ENCODE assay signal across 20 cellular contexts in the genomic region with DNA sequence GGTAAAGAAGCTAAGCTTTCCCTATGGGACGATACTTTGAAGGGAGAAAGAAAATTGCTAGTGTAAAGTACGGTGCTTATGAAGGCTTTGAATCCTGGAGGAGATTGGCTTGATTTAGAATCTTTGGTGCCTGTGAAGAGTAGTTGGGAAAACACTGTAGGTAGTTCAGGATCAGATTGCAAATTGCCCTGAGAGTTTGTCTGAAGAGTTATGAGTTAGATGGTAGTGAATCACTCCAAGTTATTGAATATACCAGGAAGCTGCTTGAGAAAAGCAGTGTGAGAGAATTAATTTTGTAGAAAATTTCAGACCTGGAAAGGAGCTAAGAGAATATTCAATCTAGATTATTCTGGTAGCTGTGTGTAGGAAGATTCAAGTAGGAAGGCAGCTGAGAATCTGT. TPM values are rescaled to one million over a fixed set of nuclear protein-coding genes. Genes with fewer than 3 reads are reported as not detected.
DNase-seq lines count a peak whose midpoint lies in the region; ATAC-seq and FAIRE-seq lines count a peak whose summit lies in the region.
"Had no signal": no experiment of that assay in that cellular context is flagged by ENCODE, and none has a peak within 500 bp of the region (broad histone marks: within the 10 kb centered on the region; RNA-seq: fewer than 3 reads in every experiment).

No MANE protein-coding gene starts in this region.

- peaks cover 83% of the 10 kb centered on the region for H3K4me1 Mint-ChIP-seq in central memory CD8-positive, alpha-beta T cell
- H3K4me1 Mint-ChIP-seq in naive thymus-derived CD8-positive, alpha-beta T cell = peaks cover 45 to 95% (median 85%) of the 10 kb centered on the region in 4 donors

- H3K27ac Mint-ChIP-seq in central memory CD8-positive, alpha-beta T cell (ENCODE audit: low read depth) = peak overlapping the region; percentile 50
- peak overlapping the region in 3 of 10 donors; percentile 27 to 52 (median 49) for H3K27ac Mint-ChIP-seq in naive thymus-derived CD8-positive, alpha-beta T cell
- H3K27ac Mint-ChIP-seq: activated naive CD4-positive, alpha-beta T cell treated with anti-CD3 and anti-CD28 coated beads for 36 hours; endodermal cell had no signal

- peaks cover 11% of the 10 kb centered on the region for H3K36me3 Mint-ChIP-seq in central memory CD8-positive, alpha-beta T cell (ENCODE audit: insufficient read depth)
- peaks cover 0 to 25% (median 20%) of the 10 kb centered on the region in 3 donors for H3K36me3 Mint-ChIP-seq in naive thymus-derived CD8-positive, alpha-beta T cell

- ATAC-seq in central memory CD8-positive, alpha-beta T cell (replicated peaks; ENCODE audit: extremely low read depth, poor library complexity, severe bottlenecking) = no peak
- ATAC-seq in naive thymus-derived CD8-positive, alpha-beta T cell = no peak
- ATAC-seq in GM19035 (IDR thresholded peaks at IDR 0.05; ENCODE audit: unreplicated experiment) (no peak), HG03175 (IDR thresholded peaks at IDR 0.05; ENCODE audit: unreplicated experiment) (no peak)
- ATAC-seq: activated T-cell treated with anti-CD3 and anti-CD28 coated beads, Interleukin-2, amount 50 U/mL, for 4 hours had no signal

- no peak for FAIRE-seq in HTR-8/SVneo (lab: Jason Lieb, UNC)
- FAIRE-seq: colon, urothelium cell line had no signal

- H3K27me3 Mint-ChIP-seq in central memory CD8-positive, alpha-beta T cell = no peaks in the 10 kb centered on the region
- no peaks in the 10 kb centered on the region for H3K27me3 Mint-ChIP-seq in naive thymus-derived CD8-positive, alpha-beta T cell

- H3K9me3 Mint-ChIP-seq in central memory CD8-positive, alpha-beta T cell = no peaks in the 10 kb centered on the region
- H3K9me3 Mint-ChIP-seq in naive thymus-derived CD8-positive, alpha-beta T cell = no peaks in the 10 kb centered on the region
- H3K9me3 Mint-ChIP-seq: activated naive CD4-positive, alpha-beta T cell treated with anti-CD3 and anti-CD28 coated beads for 36 hours; activated T-cell treated with anti-CD3 and anti-CD28 coated beads, Interleukin-2, amount 50 U/mL, for 4 hours; endodermal cell had no signal

- POLR2A ChIA-PET in naive thymus-derived CD8-positive, alpha-beta T cell (lab: Charles Lee) = interaction anchor here (1.8 kb wide), 1 partner anchor 11 kb away, joined by 6 read pairs; a partner anchor contains a TSS

- DNase-seq in ELR (ENCODE audit: low read depth) = peak; percentile 28
- DNase-seq in LHCN-M2 (ENCODE audit: low read depth) = peak; percentile 37
- DNase-seq in central memory CD8-positive, alpha-beta T cell (ENCODE audit: low spot score in 2 of 2) = no peak
- DNase-seq in naive thymus-derived CD8-positive, alpha-beta T cell = no peak
- no peak for DNase-seq in middle frontal gyrus (ENCODE audit: extremely low spot score, low spot score)
- DNase-seq in HTR-8/SVneo (ENCODE audit: insufficient read length, low spot score) = no peak
- DNase-seq: activated naive CD4-positive, alpha-beta T cell treated with anti-CD3 and anti-CD28 coated beads for 36 hours; activated T-cell treated with anti-CD3 and anti-CD28 coated beads, Interleukin-2, amount 50 U/mL, for 4 hours; body of pancreas; endodermal cell; KBM-7; NCI-H1930; NCI-H345; nucleus accumbens; stimulated activated CD8-positive, alpha-beta memory T cell treated with anti-CD3 and anti-CD28 coated beads, Interleukin-4, amount 100 ng/mL, for 48 hours; T1000 had no signal

- peak overlapping the region; percentile 4 for H3K4me3 Mint-ChIP-seq in central memory CD8-positive, alpha-beta T cell
- H3K4me3 Mint-ChIP-seq in naive thymus-derived CD8-positive, alpha-beta T cell = peak overlapping the region in 8 of 10 donors; percentile 20 to 74 (median 36)
- H3K4me3 Mint-ChIP-seq: activated naive CD4-positive, alpha-beta T cell treated with anti-CD3 and anti-CD28 coated beads for 36 hours; activated T-cell treated with anti-CD3 and anti-CD28 coated beads, Interleukin-2, amount 50 U/mL, for 4 hours; endodermal cell had no signal

RNA-seq across cellular contexts. Expression of a gene that starts 11.5 kb away (rescaled TPM):
- total RNA-seq in LHCN-M2 (2014; rRNA removed) = 126 and 129 TPM in 2 replicates
- 24.7 TPM for polyA plus RNA-seq in LHCN-M2 (2012)
- total RNA-seq in naive thymus-derived CD8-positive, alpha-beta T cell = 10 to 100 TPM; 80.3 to 83.9 TPM
- polyA plus RNA-seq in naive thymus-derived CD8-positive, alpha-beta T cell = 10 to 100 TPM; 17.5 to 20.7 (median 20.2) TPM

Comparison
In these comparisons a context has a peak if more than half of its experiments do, and no peak if none do; other contexts are left out.
1. DNase-seq: peak in ELR (single experiment) and LHCN-M2 (single experiment); none in central memory CD8-positive, alpha-beta T cell (0 of 2), naive thymus-derived CD8-positive, alpha-beta T cell (0 of 10), middle frontal gyrus (single experiment) and HTR-8/SVneo (single experiment).